In the genomic region with DNA sequence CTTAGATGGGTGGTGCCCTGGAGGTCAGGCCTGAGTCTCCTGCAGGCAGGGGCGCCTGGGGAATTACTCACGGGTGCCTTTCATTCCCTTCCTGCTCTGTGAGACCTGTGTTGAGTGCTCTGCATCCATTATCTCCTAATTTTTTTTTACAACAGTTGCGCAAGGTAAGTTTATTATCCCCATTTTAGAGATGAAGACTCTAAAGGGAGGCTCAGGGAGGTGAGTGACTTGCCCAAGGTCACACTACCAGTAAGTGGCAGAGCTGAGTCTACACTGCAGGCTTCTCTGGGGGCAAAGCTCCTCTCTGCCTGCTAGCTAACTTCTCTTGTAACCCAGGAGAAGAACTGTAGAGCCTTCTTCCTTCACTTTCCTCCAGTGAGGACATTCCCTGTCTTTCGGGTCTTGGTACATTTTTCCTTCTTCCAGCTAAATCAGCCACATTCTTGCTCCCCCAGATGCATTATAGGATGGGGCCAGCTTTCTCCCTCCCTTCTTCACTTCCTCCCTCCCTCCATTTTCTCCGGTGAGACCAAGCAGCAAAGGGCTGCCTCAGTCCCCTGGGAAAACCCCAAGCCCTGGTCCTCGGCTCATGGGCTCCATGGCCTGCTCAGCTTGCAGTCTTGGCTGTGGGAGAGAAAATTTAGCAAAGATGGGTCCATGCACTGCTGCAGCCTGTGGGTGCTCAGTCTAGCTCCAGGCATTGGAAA, we compare ENCODE assay signal across 1 cellular context.
TF ChIP-seq lines count a peak whose summit lies in the region.

No MANE protein-coding gene starts in this region.

TF ChIP-seq in H1, 55 proteins besides CTCF, POLR2A, EP300 and RAD21:
- no peak for TF ChIP-seq EZH2 (IDR thresholded peaks at IDR 0.05; ENCODE audit: low read depth, low read length, severe bottlenecking)
- 0 out of 2 replicates have a peak, but pooled peaks have one; percentile 30 for TF ChIP-seq SP4 (IDR thresholded peaks at IDR 0.05; ENCODE audit: low read length)
- no peak for TF ChIP-seq BACH1 (IDR thresholded peaks at IDR 0.05; ENCODE audit: low read length)
- TF ChIP-seq GABPA (IDR thresholded peaks at IDR 0.05; ENCODE audit: borderline replicate concordance, insufficient read depth, low read length) = no peak
- TF ChIP-seq TCF12 (IDR thresholded peaks at IDR 0.05; ENCODE audit: low read depth, low read length) = no peak
- no peak for TF ChIP-seq BCL11A (IDR thresholded peaks at IDR 0.05; ENCODE audit: low read depth in 2 of 2, low read length in 2 of 2)
- TF ChIP-seq POU5F1 (IDR thresholded peaks at IDR 0.05; ENCODE audit: low read depth, low read length) = no peak
- TF ChIP-seq JUND (IDR thresholded peaks at IDR 0.05; ENCODE audit: low read length) = no peak
- TF ChIP-seq MAFK (IDR thresholded peaks at IDR 0.05; ENCODE audit: low read depth, low read length) = no peak
- TF ChIP-seq, protein P1, sequence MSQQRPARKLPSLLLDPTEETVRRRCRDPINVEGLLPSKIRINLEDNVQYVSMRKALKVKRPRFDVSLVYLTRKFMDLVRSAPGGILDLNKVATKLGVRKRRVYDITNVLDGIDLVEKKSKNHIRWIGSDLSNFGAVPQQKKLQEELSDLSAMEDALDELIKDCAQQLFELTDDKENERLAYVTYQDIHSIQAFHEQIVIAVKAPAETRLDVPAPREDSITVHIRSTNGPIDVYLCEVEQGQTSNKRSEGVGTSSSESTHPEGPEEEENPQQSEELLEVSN (IDR thresholded peaks at IDR 0.05) = no peak
- no peak for TF ChIP-seq TAF1 (IDR thresholded peaks at IDR 0.05; ENCODE audit: low read depth, low read length)
- TF ChIP-seq KDM4A (IDR thresholded peaks at IDR 0.05; ENCODE audit: low read depth, low read length, severe bottlenecking) = no peak
- no peak for TF ChIP-seq SIN3A (conservative IDR thresholded peaks at IDR 0.05 in 1 of 2, IDR thresholded peaks at IDR 0.05 in 1 of 2; ENCODE audit: low read depth in 1 of 2, low read length in 2 of 2)
- no peak for TF ChIP-seq EGR1 (IDR thresholded peaks at IDR 0.05; ENCODE audit: borderline replicate concordance, low read depth, low read length)
- peak; percentile 50; the same call in 1 of the 2 replicates for TF ChIP-seq CEBPB (IDR thresholded peaks at IDR 0.05; ENCODE audit: low read depth, low read length)
- TF ChIP-seq PHF8 (conservative IDR thresholded peaks at IDR 0.05; ENCODE audit: low read depth, low read length) = no peak
- no peak for TF ChIP-seq SP2 (IDR thresholded peaks at IDR 0.05; ENCODE audit: low read length)
